In genomic region chr17:59401274-59401673, GRCh38 we compare ENCODE assay signal across 22 cellular contexts.
DNase-seq lines count a peak whose midpoint lies in the region; ATAC-seq and TF ChIP-seq lines count a peak whose summit lies in the region.
"Had no signal": no experiment of that assay in that cellular context is flagged by ENCODE, and none has a peak within 500 bp of the region (broad histone marks: within the 10 kb centered on the region; RNA-seq: fewer than 3 reads in every experiment).

No MANE protein-coding gene starts in this region.

- ATAC-seq in CD4-positive, CD25-positive, alpha-beta regulatory T cell (ENCODE audit: low read depth in 2 of 2), result no peak
- ATAC-seq: GM23338, left lung had no signal

- peaks cover 10 to 16% (median 13%) of the 10 kb centered on the region in 4 donors for H3K4me1 Mint-ChIP-seq in CD4-positive, CD25-positive, alpha-beta regulatory T cell
- peaks cover 38% of the 10 kb centered on the region for H3K4me1 Mint-ChIP-seq in progenitor cell of endocrine pancreas (ENCODE audit: low read depth)
- H3K4me1 Mint-ChIP-seq: activated CD4-positive, alpha-beta T cell treated with anti-CD3 and anti-CD28 coated beads, Interleukin-2, amount 10 ng/mL, durations not matched to agents 7 days and 5 days; GM23338 had no signal

- DNase-seq in CD4-positive, CD25-positive, alpha-beta regulatory T cell, result no peak
- DNase-seq in SK-N-MC (ENCODE audit: low read depth, low spot score), result no peak
- DNase-seq in dorsolateral prefrontal cortex, result no peak
- DNase-seq in progenitor cell of endocrine pancreas (ENCODE audit: low spot score, unreplicated experiment), result no peak
- no peak for DNase-seq in posterior vena cava (ENCODE audit: low spot score)
- no peak for DNase-seq in activated T-cell treated with anti-CD3 and anti-CD28 coated beads for 4 hours
- no peak for DNase-seq in NOMO-1 treated with dmso at 0.1 percent for 144 hours (lab: John Stamatoyannopoulos, UW; ENCODE audit: unreplicated experiment)
- DNase-seq: activated B cell treated with CpG ODN at 0.5 μM for 24 hours; activated CD4-positive, alpha-beta T cell treated with anti-CD3 and anti-CD28 coated beads, Interleukin-2, amount 10 ng/mL, durations not matched to agents 7 days and 5 days; activated T-cell treated with anti-CD3 and anti-CD28 coated beads, Interleukin-2, amount 50 U/mL, for 48 hours; cerebellar nuclear complex; DMS79 treated with DMSO at 0.1 percent for 48 hours; IMR-90; left lung; NCI-H1436; NCI-H2081; NCI-H345; NCI-H748 treated with DMSO at 0.1 percent for 48 hours; stimulated activated CD4-positive, alpha-beta T cell treated with anti-CD3 and anti-CD28 coated beads, Interleukin-4, amount 100 ng/mL, for 24 hours; T-helper 1 cell had no signal

- peak overlapping the region; percentile 10 for H3K27ac ChIP-seq in CD4-positive, CD25-positive, alpha-beta regulatory T cell (ENCODE audit: insufficient read depth, low read length, poor library complexity, severe bottlenecking)
- H3K27ac ChIP-seq in SK-N-MC, result no peak overlapping the region; the same call in 1 of the 2 replicates
- H3K27ac ChIP-seq in dorsolateral prefrontal cortex, result peak overlapping the region; percentile 30 to 92 (median 74)
- H3K27ac ChIP-seq: left lung, neutrophil had no signal

- no peaks in the 10 kb centered on the region for H3K9me3 Mint-ChIP-seq in CD4-positive, CD25-positive, alpha-beta regulatory T cell
- no peaks in the 10 kb centered on the region for H3K9me3 Mint-ChIP-seq in progenitor cell of endocrine pancreas (ENCODE audit: low read depth)
- H3K9me3 Mint-ChIP-seq: activated B cell treated with CpG ODN at 0.5 μM for 24 hours; activated CD4-positive, alpha-beta T cell treated with anti-CD3 and anti-CD28 coated beads, Interleukin-2, amount 10 ng/mL, durations not matched to agents 7 days and 5 days; GM23338 had no signal

- no peaks in the 10 kb centered on the region for H3K27me3 Mint-ChIP-seq in CD4-positive, CD25-positive, alpha-beta regulatory T cell
- H3K27me3 Mint-ChIP-seq in progenitor cell of endocrine pancreas, result no peaks in the 10 kb centered on the region
- H3K27me3 Mint-ChIP-seq: activated B cell treated with CpG ODN at 0.5 μM for 24 hours; activated CD4-positive, alpha-beta T cell treated with anti-CD3 and anti-CD28 coated beads, Interleukin-2, amount 10 ng/mL, durations not matched to agents 7 days and 5 days had no signal

- no peaks in the 10 kb centered on the region for H3K4me1 ChIP-seq in CD4-positive, CD25-positive, alpha-beta regulatory T cell (ENCODE audit: control insufficient read depth, insufficient read depth, low read length, poor library complexity, severe bottlenecking)
- H3K4me1 ChIP-seq: left lung had no signal

- peaks cover 67% of the 10 kb centered on the region for H3K36me3 ChIP-seq in CD4-positive, CD25-positive, alpha-beta regulatory T cell (ENCODE audit: control insufficient read depth, insufficient read depth, low read length)
- no peaks in the 10 kb centered on the region for H3K36me3 ChIP-seq in SK-N-MC (ENCODE audit: insufficient read depth, low read length)

- intact Hi-C loops in dorsolateral prefrontal cortex (cut with DNase I) (no loop called here), posterior vena cava (cut with DNase I) (no loop called here)

- no peak overlapping the region for H3K4me3 Mint-ChIP-seq in CD4-positive, CD25-positive, alpha-beta regulatory T cell
- H3K4me3 Mint-ChIP-seq in progenitor cell of endocrine pancreas (ENCODE audit: low read depth), result peak overlapping the region; percentile 53
- H3K4me3 Mint-ChIP-seq: activated B cell treated with CpG ODN at 0.5 μM for 24 hours; activated CD4-positive, alpha-beta T cell treated with anti-CD3 and anti-CD28 coated beads, Interleukin-2, amount 10 ng/mL, durations not matched to agents 7 days and 5 days; GM23338 had no signal

- H3K27ac Mint-ChIP-seq in CD4-positive, CD25-positive, alpha-beta regulatory T cell, result no peak overlapping the region
- H3K27ac Mint-ChIP-seq in progenitor cell of endocrine pancreas, result peak overlapping the region; percentile 67
- H3K27ac Mint-ChIP-seq: activated B cell treated with CpG ODN at 0.5 μM for 24 hours; activated CD4-positive, alpha-beta T cell treated with anti-CD3 and anti-CD28 coated beads, Interleukin-2, amount 10 ng/mL, durations not matched to agents 7 days and 5 days; GM23338 had no signal

- H3K9me3 ChIP-seq in CD4-positive, CD25-positive, alpha-beta regulatory T cell (ENCODE audit: control insufficient read depth in 2 of 2, low read length in 2 of 2), result no peaks in the 10 kb centered on the region
- no peaks in the 10 kb centered on the region for H3K9me3 ChIP-seq in SK-N-MC (ENCODE audit: low read depth, low read length)
- H3K9me3 ChIP-seq: left lung, neutrophil had no signal

- TF ChIP-seq CTCF in dorsolateral prefrontal cortex (IDR thresholded peaks at IDR 0.05 in 54 of 56, conservative IDR thresholded peaks at IDR 0.05 in 2 of 56; ENCODE audit: low read depth in 1 of 56, partially characterized antibody in 56 of 56) (no peak), progenitor cell of endocrine pancreas (IDR thresholded peaks at IDR 0.05; ENCODE audit: unreplicated experiment) (no peak)

- no peaks in the 10 kb centered on the region for H3K27me3 ChIP-seq in CD4-positive, CD25-positive, alpha-beta regulatory T cell (ENCODE audit: control insufficient read depth, insufficient read depth, low read length)
- H3K27me3 ChIP-seq in dorsolateral prefrontal cortex, result no peaks in the 10 kb centered on the region
- H3K27me3 ChIP-seq: left lung, neutrophil had no signal

- H3K9ac ChIP-seq in SK-N-MC (ENCODE audit: insufficient read length), result peak overlapping the region; percentile 45

- H3K4me3 ChIP-seq in CD4-positive, CD25-positive, alpha-beta regulatory T cell (ENCODE audit: low read depth, low read length), result no peak overlapping the region
- H3K4me3 ChIP-seq in SK-N-MC (no peak overlapping the region), dorsolateral prefrontal cortex (peak overlapping the region in 14 of 59 donors; percentile 0 to 29 (median 11))
- H3K4me3 ChIP-seq: GM23338, left lung had no signal

- peaks cover 51% of the 10 kb centered on the region for H3K36me3 Mint-ChIP-seq in CD4-positive, CD25-positive, alpha-beta regulatory T cell
- peaks cover 34% of the 10 kb centered on the region for H3K36me3 Mint-ChIP-seq in progenitor cell of endocrine pancreas (ENCODE audit: insufficient read depth)
